In the genomic region with DNA sequence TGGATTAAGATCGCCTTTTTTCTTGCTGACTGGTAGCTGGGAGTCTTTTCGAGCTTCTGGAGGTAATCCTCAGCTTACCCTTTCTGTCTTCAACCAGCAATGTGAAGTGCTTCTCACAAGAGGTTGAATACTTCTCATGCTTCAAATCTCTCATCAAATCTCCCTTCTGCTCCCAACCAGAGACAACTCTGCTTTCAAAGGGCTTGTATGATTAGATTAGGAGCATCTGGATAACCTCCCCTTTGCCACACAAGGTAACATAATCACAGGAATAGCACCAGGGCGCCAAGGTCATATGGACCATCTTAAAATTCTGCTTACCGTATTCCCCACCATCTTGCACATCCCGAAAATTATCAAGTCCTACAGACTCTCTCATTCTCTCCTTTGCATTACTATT, we compare ENCODE assay signal across 9 cellular contexts.
"Had no signal": no experiment of that assay in that cellular context is flagged by ENCODE, and none has a peak within 500 bp of the region (broad histone marks: within the 10 kb centered on the region; RNA-seq: fewer than 3 reads in every experiment).

No MANE protein-coding gene starts in this region.

- H3K4me3 Mint-ChIP-seq: GM23338, H9, HFFc6 had no signal

- H3K36me3 ChIP-seq: HAP-1 had no signal

- H3K4me3 ChIP-seq: GM23248, GM23338, HAP-1 had no signal

- H3K4me2 ChIP-seq: GM23338 had no signal

- H3K9me3 Mint-ChIP-seq: GM23338, H9, HFFc6 had no signal

- H3K27ac ChIP-seq: GM23248 had no signal

- H2AFZ ChIP-seq: GM23248, GM23338 had no signal

- DNase-seq: GM23248, GOT3, H7, H9, HCEC 1CT, HFFc6 had no signal

- H3K9me3 ChIP-seq: HAP-1 had no signal

- H3K27ac Mint-ChIP-seq: GM23338, H9, HFFc6 had no signal

- H3K9ac ChIP-seq: GM23248 had no signal

- H3K4me1 ChIP-seq: HAP-1 had no signal

- ATAC-seq: GM23338, HCT116 had no signal
